In genomic region chr5:175714686-175715085, GRCh38 we compare ENCODE assay signal across 16 cellular contexts. TPM values are rescaled to one million over a fixed set of nuclear protein-coding genes. Genes with fewer than 3 reads are reported as not detected.
DNase-seq lines count a peak whose midpoint lies in the region; ATAC-seq and TF ChIP-seq lines count a peak whose summit lies in the region.
"Had no signal": no experiment of that assay in that cellular context is flagged by ENCODE, and none has a peak within 500 bp of the region (broad histone marks: within the 10 kb centered on the region; RNA-seq: fewer than 3 reads in every experiment).

No MANE protein-coding gene starts in this region.

- H3K9me3 ChIP-seq in heart left ventricle (peaks cover 0 to 21% (median 7%) of the 10 kb centered on the region in 12 donors), sigmoid colon (peaks cover 0 to 7% (median 0%) of the 10 kb centered on the region in 4 donors)

- intact Hi-C loops in cardiac septum (cut with DNase I) (loop anchor here (10.0 kb wide), 2 partner anchors 110 to 140 kb away; no protein-coding TSS in a partner anchor), heart left ventricle (cut with DNase I) (loop anchor here in 4 of 10 donors (5.0 to 10.0 kb wide), 3 partner anchors 50 to 182 kb away; partner anchors contain the start of gene HRH2 (in 1 of the 4)), sigmoid colon (cut with DNase I) (no loop called here)

- no peaks in the 10 kb centered on the region for H3K36me3 Mint-ChIP-seq in stimulated activated effector memory CD8-positive, alpha-beta T cell treated with anti-CD3 and anti-CD28 coated beads, Interleukin-12 subunit alpha, Interleukin-12 subunit beta, amount 100 ng/mL, for 72 hours

- no peak for TF ChIP-seq POLR2A in heart left ventricle (IDR thresholded peaks at IDR 0.05)
- TF ChIP-seq POLR2A in sigmoid colon (IDR thresholded peaks at IDR 0.05): no peak

- H3K27ac ChIP-seq in heart left ventricle: no peak overlapping the region
- no peak overlapping the region for H3K27ac ChIP-seq in sigmoid colon
- H3K27ac ChIP-seq: BLaER1 had no signal

- TF ChIP-seq EP300 in sigmoid colon (IDR thresholded peaks at IDR 0.05): no peak

- H3K36me3 ChIP-seq in heart left ventricle (no peaks in the 10 kb centered on the region), sigmoid colon (no peaks in the 10 kb centered on the region)
- H3K36me3 ChIP-seq: BLaER1 had no signal

- no peak for TF ChIP-seq CTCF in heart left ventricle (IDR thresholded peaks at IDR 0.05)
- TF ChIP-seq CTCF in sigmoid colon (IDR thresholded peaks at IDR 0.05): no peak

- no peak overlapping the region for H3K4me3 Mint-ChIP-seq in stimulated activated effector memory CD8-positive, alpha-beta T cell treated with anti-CD3 and anti-CD28 coated beads, Interleukin-12 subunit alpha, Interleukin-12 subunit beta, amount 100 ng/mL, for 72 hours
- H3K4me3 Mint-ChIP-seq: CD4-positive, CD25-positive, alpha-beta regulatory T cell; H9 had no signal

- H3K27me3 ChIP-seq in heart left ventricle (no peaks in the 10 kb centered on the region), sigmoid colon (peaks cover 0 to 8% (median 0%) of the 10 kb centered on the region in 3 donors)
- H3K27me3 ChIP-seq: BLaER1 had no signal

- H3K4me3 ChIP-seq in heart left ventricle (no peak overlapping the region), sigmoid colon (no peak overlapping the region)
- H3K4me3 ChIP-seq: BLaER1 had no signal

- peak; percentile 1 for DNase-seq in activated CD8-positive, alpha-beta memory T cell treated with anti-CD3 and anti-CD28 coated beads, Interleukin-2, amount 50 U/mL, for 4 hours
- no peak for DNase-seq in activated CD8-positive, alpha-beta memory T cell treated with anti-CD3 and anti-CD28 coated beads for 24 hours
- peak; percentile 51 for DNase-seq in cardiac septum (ENCODE audit: low spot score)
- no peak for DNase-seq in heart left ventricle
- peak; percentile 29 for DNase-seq in sigmoid colon
- DNase-seq in stimulated activated CD4-positive, alpha-beta T cell treated with anti-CD3 and anti-CD28 coated beads, Interleukin-4, amount 100 ng/mL, for 4 hours: no peak
- no peak for DNase-seq in NCI-H2227 (lab: John Stamatoyannopoulos, UW; ENCODE audit: unreplicated experiment)
- DNase-seq in stimulated activated effector memory CD8-positive, alpha-beta T cell treated with anti-CD3 and anti-CD28 coated beads, Interleukin-12 subunit alpha, Interleukin-12 subunit beta, amount 100 ng/mL, for 72 hours (ENCODE audit: low spot score in 2 of 2): no peak
- DNase-seq: 8988T; AML-193; CD4-positive, CD25-positive, alpha-beta regulatory T cell; DMS53; GF-D8; GOT3; H9 had no signal

- no peaks in the 10 kb centered on the region for H3K4me1 Mint-ChIP-seq in stimulated activated effector memory CD8-positive, alpha-beta T cell treated with anti-CD3 and anti-CD28 coated beads, Interleukin-12 subunit alpha, Interleukin-12 subunit beta, amount 100 ng/mL, for 72 hours

- no peak for ATAC-seq in heart left ventricle
- ATAC-seq in stimulated activated effector memory CD8-positive, alpha-beta T cell treated with anti-CD3 and anti-CD28 coated beads, Interleukin-12 subunit alpha, Interleukin-12 subunit beta, amount 100 ng/mL, for 72 hours: no peak

- 88 to 95% (median 91%) methylated on average over 6 of the region's 6 CpGs for WGBS in heart left ventricle, 4 donors
- 93 to 94% methylated on average over 6 of the region's 6 CpGs for WGBS in sigmoid colon, 2 donors

- H3K27ac Mint-ChIP-seq in stimulated activated effector memory CD8-positive, alpha-beta T cell treated with anti-CD3 and anti-CD28 coated beads, Interleukin-12 subunit alpha, Interleukin-12 subunit beta, amount 100 ng/mL, for 72 hours: no peak overlapping the region
- H3K27ac Mint-ChIP-seq: CD4-positive, CD25-positive, alpha-beta regulatory T cell; H9 had no signal

- peaks cover 3% of the 10 kb centered on the region for H3K9me3 Mint-ChIP-seq in stimulated activated effector memory CD8-positive, alpha-beta T cell treated with anti-CD3 and anti-CD28 coated beads, Interleukin-12 subunit alpha, Interleukin-12 subunit beta, amount 100 ng/mL, for 72 hours

- H3K4me1 ChIP-seq in heart left ventricle (peaks cover 0 to 49% (median 10%) of the 10 kb centered on the region in 12 donors), sigmoid colon (no peaks in the 10 kb centered on the region)

RNA-seq across cellular contexts. Expression of gene HRH2, which starts 56.8 kb away (rescaled TPM):
- 60.1 TPM for total RNA-seq in cardiac septum
- 10 to 100 TPM; 26.0 to 66.0 (median 37.7) TPM for total RNA-seq in heart left ventricle
- polyA plus RNA-seq in heart left ventricle: 10 to 100 TPM; 27.8 to 34.6 TPM
- total RNA-seq in sigmoid colon: 1 to 10 TPM; 1.1 to 3.8 (median 2.0) TPM
- polyA plus RNA-seq in sigmoid colon: 1 to 10 TPM in 1 of 3 donors, under 1 TPM in 2; under 0.01 to 3.6 (median 0.23) TPM

Comparison
In these comparisons a context has a peak if more than half of its experiments do, and no peak if none do; other contexts are left out.
1. DNase-seq: peak in activated CD8-positive, alpha-beta memory T cell treated with anti-CD3 and anti-CD28 coated beads, Interleukin-2, amount 50 U/mL, for 4 hours (single experiment), cardiac septum (single experiment) and sigmoid colon (single experiment); none in activated CD8-positive, alpha-beta memory T cell treated with anti-CD3 and anti-CD28 coated beads for 24 hours (single experiment), heart left ventricle (0 of 5), stimulated activated CD4-positive, alpha-beta T cell treated with anti-CD3 and anti-CD28 coated beads, Interleukin-4, amount 100 ng/mL, for 4 hours (0 of 2), NCI-H2227 (single experiment) and stimulated activated effector memory CD8-positive, alpha-beta T cell treated with anti-CD3 and anti-CD28 coated beads, Interleukin-12 subunit alpha, Interleukin-12 subunit beta, amount 100 ng/mL, for 72 hours (0 of 2).
2. RNA of gene HRH2, which starts 56.8 kb away (total RNA-seq): 60.1 TPM in cardiac septum (single experiment) and 26.0 to 66.0 TPM in heart left ventricle; 1.1 to 3.8 TPM in sigmoid colon; every median in the first group is over 4 times any median in the second.